ENCODE assay signal across 40 cellular contexts in genomic region chr12:25808604-25809003, GRCh38.
"Had no signal": no experiment of that assay in that cellular context is flagged by ENCODE, and none has a peak within 500 bp of the region (broad histone marks: within the 10 kb centered on the region; RNA-seq: fewer than 3 reads in every experiment).

No MANE protein-coding gene starts in this region.

- FAIRE-seq: astrocyte, bronchial epithelial cell had no signal

- H3K9me3 ChIP-seq: adrenal gland, ascending aorta, body of pancreas, breast epithelium had no signal

- H3K36me3 ChIP-seq: adrenal gland, ascending aorta, brain microvascular endothelial cell, breast epithelium, cardiac muscle cell had no signal

- H3K4me1 ChIP-seq: adrenal gland, ascending aorta, body of pancreas, breast epithelium had no signal

- H3K4me3 Mint-ChIP-seq: activated naive CD4-positive, alpha-beta T cell treated with anti-CD3 and anti-CD28 coated beads for 36 hours; activated naive CD4-positive, alpha-beta T cell treated with anti-CD3 and anti-CD28 coated beads, Interleukin-2, amount 10 ng/mL, durations not matched to agents 7 days and 5 days; activated naive CD4-positive, alpha-beta T cell treated with anti-CD3 and anti-CD28 coated beads, Interleukin-2, amount 50 U/mL, for 24 hours; activated naive CD8-positive, alpha-beta T cell; activated naive CD8-positive, alpha-beta T cell treated with anti-CD3 and anti-CD28 coated beads for 36 hours; activated naive CD8-positive, alpha-beta T cell treated with anti-CD3 and anti-CD28 coated beads, Interleukin-2, amount 10 ng/mL, durations not matched to agents 7 days and 5 days; activated naive CD8-positive, alpha-beta T cell treated with anti-CD3 and anti-CD28 coated beads, Interleukin-2, amount 50 U/mL, for 24 hours; activated T-cell treated with anti-CD3 and anti-CD28 coated beads, Interleukin-2, amount 50 U/mL, for 24 hours; activated T-cell treated with anti-CD3 and anti-CD28 coated beads, Interleukin-2, amount 50 U/mL, for 4 hours; activated T-cell treated with anti-CD3 and anti-CD28 coated beads, Interleukin-2, amount 50 U/mL, for 72 hours; activated T-helper 1 cell treated with anti-CD3 and anti-CD28 coated beads, Interleukin-12 subunit alpha, Interleukin-12 subunit beta, Interleukin-2, Interleukin-4 antibody, amounts not matched to agents 30 ng/mL and 10 ng/mL and 1 ng/mL, durations not matched to agents 14 hours and 24 hours and 36 hours; activated T-helper 17 cell treated with anti-CD3 and anti-CD28 coated beads, Interleukin-2, amount 50 U/mL, for 72 hours; brain; central memory CD8-positive, alpha-beta T cell had no signal

- H3K9me3 Mint-ChIP-seq: activated naive CD4-positive, alpha-beta T cell treated with anti-CD3 and anti-CD28 coated beads for 36 hours; activated T-cell treated with anti-CD3 and anti-CD28 coated beads, Interleukin-2, amount 50 U/mL, for 24 hours; activated T-helper 2 cell treated with anti-CD3 and anti-CD28 coated beads, Interferon-gamma antibody, Interleukin-2, Interleukin-4, amounts not matched to agents 10 μg/mL and 5 μg/mL and 100 μg/mL, durations not matched to agents 14 hours and 24 hours and 36 hours had no signal

- H3K36me3 Mint-ChIP-seq: activated naive CD4-positive, alpha-beta T cell treated with anti-CD3 and anti-CD28 coated beads, Interleukin-2, amount 10 ng/mL, durations not matched to agents 7 days and 5 days; activated naive CD4-positive, alpha-beta T cell treated with anti-CD3 and anti-CD28 coated beads, Interleukin-2, amount 50 U/mL, for 24 hours; activated naive CD8-positive, alpha-beta T cell; activated naive CD8-positive, alpha-beta T cell treated with anti-CD3 and anti-CD28 coated beads for 36 hours; brain had no signal

- H3K4me3 ChIP-seq: adrenal gland, ascending aorta, body of pancreas, breast epithelium, cardiac muscle cell had no signal

- H3K27me3 ChIP-seq: adrenal gland, ascending aorta, body of pancreas, brain microvascular endothelial cell, breast epithelium, cardiac muscle cell had no signal

- H3K4me1 Mint-ChIP-seq: activated T-helper 17 cell treated with anti-CD3 and anti-CD28 coated beads, Interleukin-2, amount 50 U/mL, for 72 hours; central memory CD8-positive, alpha-beta T cell had no signal

- H3K27ac Mint-ChIP-seq: activated naive CD4-positive, alpha-beta T cell treated with anti-CD3 and anti-CD28 coated beads for 36 hours; activated naive CD4-positive, alpha-beta T cell treated with anti-CD3 and anti-CD28 coated beads, Interleukin-2, amount 10 ng/mL, durations not matched to agents 7 days and 5 days; activated naive CD4-positive, alpha-beta T cell treated with anti-CD3 and anti-CD28 coated beads, Interleukin-2, amount 50 U/mL, for 24 hours; activated naive CD4-positive, alpha-beta T cell treated with anti-CD3 and anti-CD28 coated beads, Interleukin-2, amount 50 U/mL, for 72 hours; activated naive CD8-positive, alpha-beta T cell; activated naive CD8-positive, alpha-beta T cell treated with anti-CD3 and anti-CD28 coated beads for 36 hours; activated naive CD8-positive, alpha-beta T cell treated with anti-CD3 and anti-CD28 coated beads, Interleukin-2, amount 10 ng/mL, durations not matched to agents 7 days and 5 days; activated naive CD8-positive, alpha-beta T cell treated with anti-CD3 and anti-CD28 coated beads, Interleukin-2, amount 50 U/mL, for 24 hours; activated T-cell treated with anti-CD3 and anti-CD28 coated beads, Interleukin-2, amount 50 U/mL, for 24 hours; activated T-cell treated with anti-CD3 and anti-CD28 coated beads, Interleukin-2, amount 50 U/mL, for 72 hours; activated T-helper 1 cell treated with anti-CD3 and anti-CD28 coated beads, Interleukin-12 subunit alpha, Interleukin-12 subunit beta, Interleukin-2, Interleukin-4 antibody, amounts not matched to agents 30 ng/mL and 10 ng/mL and 1 ng/mL, durations not matched to agents 14 hours and 24 hours and 36 hours; activated T-helper 17 cell treated with anti-CD3 and anti-CD28 coated beads, Interleukin-2, amount 50 U/mL, for 72 hours; activated T-helper 2 cell treated with anti-CD3 and anti-CD28 coated beads, Interferon-gamma antibody, Interleukin-2, Interleukin-4, amounts not matched to agents 10 μg/mL and 5 μg/mL and 100 μg/mL, durations not matched to agents 14 hours and 24 hours and 36 hours; brain had no signal

- DNase-seq: activated effector memory CD4-positive, alpha-beta T cell treated with anti-CD3 and anti-CD28 coated beads, Interleukin-2, amount 50 U/mL, for 16 hours; activated effector memory CD4-positive, alpha-beta T cell treated with Interleukin-2 at 50 U/mL for 16 hours; activated gamma-delta T cell; activated gamma-delta T cell treated with Interleukin-2 at 50 U/mL for 16 hours; activated naive CD4-positive, alpha-beta T cell; activated naive CD4-positive, alpha-beta T cell treated with anti-CD3 and anti-CD28 coated beads for 36 hours; activated naive CD4-positive, alpha-beta T cell treated with anti-CD3 and anti-CD28 coated beads, Interleukin-2, amount 10 ng/mL, durations not matched to agents 7 days and 5 days; activated naive CD4-positive, alpha-beta T cell treated with anti-CD3 and anti-CD28 coated beads, Interleukin-2, amount 50 U/mL, for 16 hours; activated naive CD4-positive, alpha-beta T cell treated with Interleukin-2 at 50 U/mL for 16 hours; activated naive CD8-positive, alpha-beta T cell treated with anti-CD3 and anti-CD28 coated beads for 36 hours; activated naive CD8-positive, alpha-beta T cell treated with anti-CD3 and anti-CD28 coated beads, Interleukin-2, amount 10 ng/mL, durations not matched to agents 7 days and 5 days; activated naive CD8-positive, alpha-beta T cell treated with anti-CD3 and anti-CD28 coated beads, Interleukin-2, amount 50 U/mL, for 24 hours; activated T-cell treated with anti-CD3 and anti-CD28 coated beads, Interleukin-2, amount 50 U/mL, for 1 hour; activated T-cell treated with anti-CD3 and anti-CD28 coated beads, Interleukin-2, amount 50 U/mL, for 24 hours; activated T-cell treated with anti-CD3 and anti-CD28 coated beads, Interleukin-2, amount 50 U/mL, for 4 hours; activated T-cell treated with anti-CD3 and anti-CD28 coated beads, Interleukin-2, amount 50 U/mL, for 48 hours; activated T-cell treated with anti-CD3 and anti-CD28 coated beads, Interleukin-2, amount 50 U/mL, for 72 hours; adrenal gland; amniotic stem cell; amygdala; anterior cingulate cortex; aorta; body of pancreas; brain microvascular endothelial cell; caudate nucleus; central memory CD4-positive, alpha-beta T cell; cerebellar nuclear complex had no signal

- H3K27me3 Mint-ChIP-seq: activated naive CD4-positive, alpha-beta T cell treated with anti-CD3 and anti-CD28 coated beads, Interleukin-2, amount 10 ng/mL, durations not matched to agents 7 days and 5 days; activated naive CD4-positive, alpha-beta T cell treated with anti-CD3 and anti-CD28 coated beads, Interleukin-2, amount 50 U/mL, for 24 hours; activated naive CD8-positive, alpha-beta T cell treated with anti-CD3 and anti-CD28 coated beads for 36 hours; activated T-cell treated with anti-CD3 and anti-CD28 coated beads, Interleukin-2, amount 50 U/mL, for 24 hours; brain had no signal

- H3K27ac ChIP-seq: adrenal gland, ascending aorta, body of pancreas, brain microvascular endothelial cell, breast epithelium, cardiac muscle cell had no signal

- ATAC-seq: activated naive CD4-positive, alpha-beta T cell treated with anti-CD3 and anti-CD28 coated beads, Interleukin-2, amount 50 U/mL, for 72 hours; activated naive CD8-positive, alpha-beta T cell treated with anti-CD3 and anti-CD28 coated beads, Interleukin-2, amount 50 U/mL, for 24 hours; activated T-cell treated with anti-CD3 and anti-CD28 coated beads, Interleukin-2, amount 50 U/mL, for 4 hours; activated T-cell treated with anti-CD3 and anti-CD28 coated beads, Interleukin-2, amount 50 U/mL, for 72 hours; activated T-helper 17 cell treated with anti-CD3 and anti-CD28 coated beads, Interleukin-2, amount 50 U/mL, for 72 hours; body of pancreas had no signal
